ENCODE assay signal across 8 cellular contexts in the genomic region with DNA sequence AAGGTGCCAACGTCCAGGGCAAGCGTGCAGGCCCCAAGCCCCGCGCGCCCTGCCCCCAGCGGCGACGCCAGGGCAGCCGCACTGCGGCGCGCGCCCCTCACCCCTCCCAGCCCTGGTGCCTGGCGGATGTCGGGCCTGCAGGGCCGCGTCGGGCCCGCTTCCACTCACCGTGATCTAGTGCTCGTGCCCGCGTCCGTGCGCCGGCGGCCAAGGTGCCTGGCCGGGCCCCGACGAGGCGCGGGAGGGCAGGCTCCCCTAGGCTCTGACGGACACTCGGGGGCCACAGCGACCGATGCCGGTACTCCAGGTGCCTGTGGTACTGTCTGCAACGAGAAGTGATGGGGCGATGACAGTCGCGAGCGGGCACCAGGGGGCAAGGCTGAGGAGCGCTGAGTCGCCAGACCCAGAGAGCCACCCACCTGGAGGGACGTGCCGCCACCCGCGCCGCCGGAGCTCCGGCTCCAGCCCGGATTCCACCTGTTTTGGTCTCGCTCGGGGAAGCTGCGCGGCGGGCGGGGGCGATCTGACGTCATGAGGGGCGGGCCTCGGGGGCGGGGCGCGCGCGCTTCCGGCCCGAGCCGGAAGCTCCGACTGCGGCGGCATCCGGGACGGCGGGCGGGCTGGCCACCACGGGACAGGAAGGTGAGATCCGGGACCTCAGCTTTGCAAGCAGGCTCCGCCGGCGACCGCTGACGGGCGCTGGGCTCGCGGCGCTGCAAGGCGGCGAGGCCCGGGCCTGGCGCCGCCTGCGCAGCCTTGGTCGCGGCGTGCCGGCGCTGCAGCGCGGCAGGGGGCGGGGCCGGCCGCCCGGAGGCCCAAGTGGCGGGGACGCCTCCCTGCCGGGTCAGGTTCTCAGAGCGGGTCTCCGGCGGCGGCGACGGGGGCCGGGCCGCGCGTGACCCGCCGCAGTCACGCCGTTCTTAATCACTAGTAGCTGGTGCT.
DNase-seq lines count a peak whose midpoint lies in the region; ATAC-seq and TF ChIP-seq lines count a peak whose summit lies in the region.

A gene with protein sequence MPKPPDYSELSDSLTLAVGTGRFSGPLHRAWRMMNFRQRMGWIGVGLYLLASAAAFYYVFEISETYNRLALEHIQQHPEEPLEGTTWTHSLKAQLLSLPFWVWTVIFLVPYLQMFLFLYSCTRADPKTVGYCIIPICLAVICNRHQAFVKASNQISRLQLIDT (plus strand): TSS at position 927 of the 942 bp plus-strand sequence. CDS start 89 bp downstream, outside the sequence.
Gene MOAP1, minus strand, starts transcription at position 507 of the 942 bp plus-strand sequence. CDS start 655 bp downstream, outside the sequence.

- peak; percentile 78 for TF ChIP-seq POLR2A in GM18526 (IDR thresholded peaks at IDR 0.05; ENCODE audit: extremely low read depth, insufficient read length)

- DNase-seq in AG08395 (ENCODE audit: low spot score) = peak; percentile 92
- DNase-seq in NCI-H226 = peak; percentile 57
- peak; percentile 83 for DNase-seq in cerebellar cortex (ENCODE audit: low spot score)
- DNase-seq in stimulated activated CD4-positive, alpha-beta T cell treated with anti-CD3 and anti-CD28 coated beads, Interleukin-1b, Interleukin-23, amount 100 ng/mL, for 4 hours (ENCODE audit: low read depth in 2 of 2) = peak; percentile 82 to 83

- peak within 1 kb of the TSS; percentile 95 for H3K27ac ChIP-seq in layer of hippocampus (ENCODE audit: low read depth, low read length)

- peak; percentile 81 for ATAC-seq in HG03064 (IDR thresholded peaks at IDR 0.05; ENCODE audit: low read depth, unreplicated experiment)
- peak; percentile 84 to 86 for ATAC-seq in activated CD4-positive, CD25-positive, alpha-beta regulatory T cell treated with anti-CD3 and anti-CD28 coated beads, Interleukin-2, amount 50 U/mL, for 24 hours

- H3K27me3 ChIP-seq in layer of hippocampus (ENCODE audit: control insufficient read depth, insufficient read depth, low read length) = no peaks in the 10 kb centered on the region

Comparison
In these comparisons a context has a peak if more than half of its experiments do, and no peak if none do; other contexts are left out.
1. Peak in every context shown above with its lines: DNase-seq, ATAC-seq and H3K27ac ChIP-seq.